ENCODE assay signal across 1 cellular context in the genomic region with DNA sequence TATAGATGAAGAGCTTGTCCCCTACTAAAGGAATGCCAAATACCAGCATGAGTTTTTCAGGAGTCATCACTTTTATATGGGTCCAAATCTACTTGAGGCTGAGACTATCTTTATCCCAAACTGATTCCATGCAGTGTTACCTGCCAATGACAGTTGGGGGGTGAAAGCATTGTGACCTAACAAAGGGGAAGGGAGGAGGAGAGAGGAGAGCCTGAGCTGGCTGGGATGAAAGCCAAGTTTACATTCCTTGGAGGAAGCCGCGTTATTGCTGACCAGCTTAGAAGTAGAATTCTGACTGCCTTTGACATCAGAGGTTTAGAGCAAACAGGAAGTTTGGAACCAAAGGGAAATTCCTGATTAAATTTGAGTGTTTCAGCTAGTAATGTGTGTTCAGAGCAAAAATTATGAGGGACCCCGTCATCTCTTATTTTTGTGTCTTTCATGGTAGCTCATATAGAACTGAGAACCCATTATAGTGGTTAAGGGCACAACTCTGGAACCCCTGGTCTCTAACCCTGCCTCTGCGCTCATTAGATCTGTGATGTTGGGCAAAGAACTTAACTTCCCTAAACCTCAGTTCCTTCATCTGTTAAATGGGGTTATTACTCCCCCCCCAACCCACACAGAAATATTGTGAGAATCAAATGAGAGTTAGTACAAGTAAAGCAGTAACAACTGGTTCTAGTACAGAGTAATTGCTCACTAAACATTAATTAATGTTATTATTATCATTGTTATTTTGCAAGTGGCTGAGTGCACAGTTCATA.
TF ChIP-seq lines count a peak whose summit lies in the region.

No MANE protein-coding gene starts in this region.

TF ChIP-seq in liver, 16 proteins besides CTCF, POLR2A, EP300 and RAD21 (continued from another document):
- TF ChIP-seq, protein P1, sequence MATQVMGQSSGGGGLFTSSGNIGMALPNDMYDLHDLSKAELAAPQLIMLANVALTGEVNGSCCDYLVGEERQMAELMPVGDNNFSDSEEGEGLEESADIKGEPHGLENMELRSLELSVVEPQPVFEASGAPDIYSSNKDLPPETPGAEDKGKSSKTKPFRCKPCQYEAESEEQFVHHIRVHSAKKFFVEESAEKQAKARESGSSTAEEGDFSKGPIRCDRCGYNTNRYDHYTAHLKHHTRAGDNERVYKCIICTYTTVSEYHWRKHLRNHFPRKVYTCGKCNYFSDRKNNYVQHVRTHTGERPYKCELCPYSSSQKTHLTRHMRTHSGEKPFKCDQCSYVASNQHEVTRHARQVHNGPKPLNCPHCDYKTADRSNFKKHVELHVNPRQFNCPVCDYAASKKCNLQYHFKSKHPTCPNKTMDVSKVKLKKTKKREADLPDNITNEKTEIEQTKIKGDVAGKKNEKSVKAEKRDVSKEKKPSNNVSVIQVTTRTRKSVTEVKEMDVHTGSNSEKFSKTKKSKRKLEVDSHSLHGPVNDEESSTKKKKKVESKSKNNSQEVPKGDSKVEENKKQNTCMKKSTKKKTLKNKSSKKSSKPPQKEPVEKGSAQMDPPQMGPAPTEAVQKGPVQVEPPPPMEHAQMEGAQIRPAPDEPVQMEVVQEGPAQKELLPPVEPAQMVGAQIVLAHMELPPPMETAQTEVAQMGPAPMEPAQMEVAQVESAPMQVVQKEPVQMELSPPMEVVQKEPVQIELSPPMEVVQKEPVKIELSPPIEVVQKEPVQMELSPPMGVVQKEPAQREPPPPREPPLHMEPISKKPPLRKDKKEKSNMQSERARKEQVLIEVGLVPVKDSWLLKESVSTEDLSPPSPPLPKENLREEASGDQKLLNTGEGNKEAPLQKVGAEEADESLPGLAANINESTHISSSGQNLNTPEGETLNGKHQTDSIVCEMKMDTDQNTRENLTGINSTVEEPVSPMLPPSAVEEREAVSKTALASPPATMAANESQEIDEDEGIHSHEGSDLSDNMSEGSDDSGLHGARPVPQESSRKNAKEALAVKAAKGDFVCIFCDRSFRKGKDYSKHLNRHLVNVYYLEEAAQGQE (IDR thresholded peaks at IDR 0.05) = peak; percentile 28
- TF ChIP-seq FOXA1 (IDR thresholded peaks at IDR 0.05) (no peak), GABPA (IDR thresholded peaks at IDR 0.05 in 1 of 2, conservative IDR thresholded peaks at IDR 0.05 in 1 of 2) (peak; percentile 48), HNF4A (conservative IDR thresholded peaks at IDR 0.05) (no peak), HNF4G (IDR thresholded peaks at IDR 0.05) (no peak), ATF3 (IDR thresholded peaks at IDR 0.05) (no peak)
TF ChIP-seq in liver: peak in this region for 6.
